Comparison of ENCODE assay signal across 30 cellular contexts in the genomic region with DNA sequence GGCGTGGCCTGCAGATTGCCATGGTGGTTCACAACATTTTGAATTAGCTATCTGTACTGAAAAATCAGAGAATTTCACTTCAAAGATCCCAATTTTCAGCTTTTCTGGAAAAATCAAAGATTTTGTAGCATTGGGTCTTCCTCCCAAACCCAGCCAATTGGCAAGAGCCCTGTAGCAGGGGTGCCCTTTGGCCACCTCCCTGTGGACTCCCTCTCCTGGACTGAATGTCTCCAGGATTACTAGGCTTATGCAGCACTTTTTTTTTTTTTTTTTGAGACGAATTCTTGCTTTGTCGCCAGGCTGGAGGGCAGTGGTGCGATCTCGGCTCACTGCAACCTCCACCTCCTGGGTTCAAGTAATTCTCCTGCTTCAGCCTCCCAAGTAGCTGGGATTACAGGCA. TPM values are rescaled to one million over a fixed set of nuclear protein-coding genes. Genes with fewer than 3 reads are reported as not detected.
"Had no signal": no experiment of that assay in that cellular context is flagged by ENCODE, and none has a peak within 500 bp of the region (broad histone marks: within the 10 kb centered on the region; RNA-seq: fewer than 3 reads in every experiment).

No MANE protein-coding gene starts in this region.

- FAIRE-seq: keratinocyte had no signal

- H3K4me3 ChIP-seq: heart right ventricle, hepatocyte, left ventricle myocardium inferior, lung, neural progenitor cell, psoas muscle, skin epidermis, stomach, testis, thyroid gland, transverse colon, upper lobe of left lung, vagina had no signal

- H3K9ac ChIP-seq: neural progenitor cell, parathyroid adenoma had no signal

- ATAC-seq: heart right ventricle; left colon; naive thymus-derived CD8-positive, alpha-beta T cell; psoas muscle; sciatic nerve; stimulated activated naive B cell treated with anti-CD40 and anti-IgM and Interleukin-4, amounts not matched to agents 10 μg/mL and 1 μg/mL and 100 μg/mL, for 72 hours; stimulated activated naive CD8-positive, alpha-beta T cell treated with anti-CD3 and anti-CD28 coated beads, Interleukin-15, Interleukin-2, amounts not matched to agents 100 U/mL and 50 U/mL, for 24 hours had no signal

- H3K27me3 ChIP-seq: heart right ventricle, hepatocyte, neural progenitor cell, neutrophil, stomach, testis, thyroid gland, transverse colon, upper lobe of left lung, vagina had no signal

- H2AFZ ChIP-seq: hepatocyte, neural progenitor cell, parathyroid adenoma had no signal

- H3K4me2 ChIP-seq: hepatocyte, neural progenitor cell had no signal

- DNase-seq: heart right ventricle; left colon; left ventricle myocardium inferior; midbrain; naive thymus-derived CD8-positive, alpha-beta T cell; occipital lobe; psoas muscle; stimulated activated CD4-positive, alpha-beta T cell treated with anti-CD3 and anti-CD28 coated beads, Interleukin-12 subunit alpha, Interleukin-12 subunit beta, amount 100 ng/mL, for 4 hours; stimulated activated CD4-positive, alpha-beta T cell treated with anti-CD3 and anti-CD28 coated beads, Interleukin-15, amount 100 ng/mL, for 24 hours; stimulated activated CD4-positive, alpha-beta T cell treated with anti-CD3 and anti-CD28 coated beads, Interleukin-2, amount 100 ng/mL, for 24 hours; stimulated activated CD4-positive, alpha-beta T cell treated with anti-CD3 and anti-CD28 coated beads, Interleukin-4, amount 100 ng/mL, for 1 hour; stimulated activated naive B cell treated with anti-CD40 and anti-IgM and Interleukin-4, amounts not matched to agents 10 μg/mL and 1 μg/mL and 100 μg/mL, for 72 hours; stimulated activated naive CD8-positive, alpha-beta T cell treated with anti-CD3 and anti-CD28 coated beads, Interleukin-15, Interleukin-2, amounts not matched to agents 100 U/mL and 50 U/mL, for 24 hours; stomach; testis; thyroid gland; transverse colon; upper lobe of left lung had no signal

- H3K27ac ChIP-seq: heart right ventricle, hepatocyte, left ventricle myocardium inferior, neural progenitor cell, neutrophil, parathyroid adenoma, psoas muscle, skin epidermis, stomach, testis, thyroid gland, transverse colon, upper lobe of left lung, vagina had no signal

- H3K9me3 ChIP-seq: heart right ventricle, left ventricle myocardium inferior, neutrophil, psoas muscle, stomach, testis, thyroid gland, transverse colon, upper lobe of left lung, vagina had no signal

- H3K4me1 ChIP-seq: neural progenitor cell, parathyroid adenoma had no signal

- H3K36me3 ChIP-seq: neural progenitor cell had no signal

RNA-seq across cellular contexts. Expression of a gene that starts 39.6 kb away (rescaled TPM):
- total RNA-seq: lower leg skin; naive thymus-derived CD8-positive, alpha-beta T cell; occipital lobe; osteocyte; urinary bladder; vagina had no signal
- polyA plus RNA-seq: keratinocyte; naive thymus-derived CD8-positive, alpha-beta T cell had no signal
